8 cellular contexts compared by ENCODE assay signal in genomic region chr7:128531105-128531954, GRCh38. TPM values are rescaled to one million over a fixed set of nuclear protein-coding genes. Genes with fewer than 3 reads are reported as not detected.
DNase-seq lines count a peak whose midpoint lies in the region; ATAC-seq and TF ChIP-seq lines count a peak whose summit lies in the region.
"Not testable (repeated sequence)": the region's sequence is repeated elsewhere in the genome, so short reads cannot be mapped to it uniquely, and the experiment has no call there.

No MANE protein-coding gene starts in this region.

- H4K20me1 ChIP-seq in SU-DHL-6 (ENCODE audit: low read depth, low read length) = not testable (repeated sequence)

- not testable (repeated sequence) for H3K27me3 ChIP-seq in SU-DHL-6 (ENCODE audit: low read length); cardiac muscle cell; parathyroid adenoma (ENCODE audit: control insufficient read depth, insufficient read depth, low read length); thymus (ENCODE audit: control insufficient read depth, insufficient read depth)

- H3K4me1 ChIP-seq in cardiac muscle cell (ENCODE audit: low read depth); parathyroid adenoma; thymus (ENCODE audit: control insufficient read depth, insufficient read depth, low read length): not testable (repeated sequence)

- peak overlapping the region; percentile 61 for H3K4me3 ChIP-seq in SU-DHL-6 (ENCODE audit: insufficient read depth, low read length, poor library complexity, severe bottlenecking)
- H3K4me3 ChIP-seq in cardiac muscle cell = peak overlapping the region; percentile 78
- peak overlapping the region; percentile 74 for H3K4me3 ChIP-seq in parathyroid adenoma (ENCODE audit: low read depth, low read length)
- H3K4me3 ChIP-seq in thymus (ENCODE audit: low read length) = peak overlapping the region; percentile 81

- H3K36me3 ChIP-seq in SU-DHL-6 (ENCODE audit: low read length); cardiac muscle cell; parathyroid adenoma (ENCODE audit: control insufficient read depth, insufficient read depth, low read length); thymus (ENCODE audit: control insufficient read depth, insufficient read depth): not testable (repeated sequence)

- WGBS in thymus = under 1% methylated on average over 92 of the region's 92 CpGs

- H3K9ac ChIP-seq in SU-DHL-6 (ENCODE audit: low read length) = peak overlapping the region; percentile 77
- H3K9ac ChIP-seq in parathyroid adenoma = peak overlapping the region; percentile 94

- ATAC-seq in HG02759 (IDR thresholded peaks at IDR 0.05; ENCODE audit: unreplicated experiment) = peak; percentile 79

- peaks cover 29% of the 10 kb centered on the region for H3K79me2 ChIP-seq in SU-DHL-6 (ENCODE audit: insufficient read depth, low read length)
- H3K79me2 ChIP-seq in parathyroid adenoma = peaks cover 17% of the 10 kb centered on the region

- not testable (repeated sequence) for H3K9me2 ChIP-seq in SU-DHL-6 (replicated peaks; ENCODE audit: insufficient read depth, low read length)

- H3K9me3 ChIP-seq in SU-DHL-6 (ENCODE audit: insufficient read depth, low read length); cardiac muscle cell (ENCODE audit: low read depth); parathyroid adenoma (ENCODE audit: control insufficient read depth, low read length); thymus (ENCODE audit: control insufficient read depth): not testable (repeated sequence)

- DNase-seq in GM10266 (ENCODE audit: extremely low spot score) (peak; percentile 97), NCI-H1105 treated with DMSO at 0.1 percent for 48 hours (lab: John Stamatoyannopoulos, UW) (peak; percentile 84), cardiac muscle cell (ENCODE audit: low read depth in 1 of 2, low spot score in 1 of 2) (peak; percentile 92 to 94)
- DNase-seq in activated naive CD8-positive, alpha-beta T cell treated with anti-CD3 and anti-CD28 coated beads, Interleukin-2, amount 50 U/mL, for 16 hours (ENCODE audit: low read depth, low spot score) = peak; percentile 32

- H3K4me2 ChIP-seq in SU-DHL-6 (ENCODE audit: low read depth, low read length, poor library complexity, severe bottlenecking) (peak overlapping the region; percentile 66), parathyroid adenoma (ENCODE audit: low read length) (peak overlapping the region; percentile 85)

- TF ChIP-seq CTCF in GM10266 (IDR thresholded peaks at IDR 0.05; ENCODE audit: control insufficient read depth, insufficient read depth, low read depth, missing control alignments); SU-DHL-6 (IDR thresholded peaks at IDR 0.05; ENCODE audit: insufficient read depth, low read length, poor library complexity, severe bottlenecking); cardiac muscle cell (IDR thresholded peaks at IDR 0.05; ENCODE audit: low read depth, low read length); parathyroid adenoma (IDR thresholded peaks at IDR 0.05): not testable (repeated sequence)

- not testable (repeated sequence) for H3F3A ChIP-seq in SU-DHL-6 (ENCODE audit: insufficient read depth)

- H3K27ac ChIP-seq in SU-DHL-6 (ENCODE audit: low read depth, low read length) = peak overlapping the region; percentile 73
- peak overlapping the region; percentile 100 for H3K27ac ChIP-seq in cardiac muscle cell
- H3K27ac ChIP-seq in parathyroid adenoma = peak overlapping the region; percentile 90
- peak overlapping the region; percentile 88 for H3K27ac ChIP-seq in thymus (ENCODE audit: low read depth)

- H2AFZ ChIP-seq in SU-DHL-6 (ENCODE audit: low read depth, low read length, severe bottlenecking) = not testable (repeated sequence)
- H2AFZ ChIP-seq in parathyroid adenoma = peak overlapping the region; percentile 94

RNA-seq across cellular contexts. Expression of gene METTL2B, which starts 54.8 kb away (rescaled TPM):
- total RNA-seq in cardiac muscle cell = 27.9 and 32.2 TPM in 2 replicates
- 21.3 TPM in 2 replicates for polyA plus RNA-seq in cardiac muscle cell
- polyA plus RNA-seq in thymus = 11.6 TPM

Comparison
In these comparisons a context has a peak if more than half of its experiments do, and no peak if none do; other contexts are left out.
1. Peak in every context shown above with its lines: DNase-seq, ATAC-seq, H3K4me3 ChIP-seq and H3K27ac ChIP-seq.
2. DNase-seq: peak in every context shown above with its lines; median percentile 97 in GM10266; 93 in cardiac muscle cell; 84 in NCI-H1105 treated with DMSO at 0.1 percent for 48 hours; 32 in activated naive CD8-positive, alpha-beta T cell treated with anti-CD3 and anti-CD28 coated beads, Interleukin-2, amount 50 U/mL, for 16 hours.